In genomic region chrX:110001702-110002299, GRCh38 we compare ENCODE assay signal across 8 cellular contexts. TPM values are rescaled to one million over a fixed set of nuclear protein-coding genes. Genes with fewer than 3 reads are reported as not detected.
A peak's percentile ranks its signal among the peaks of the same experiment; 100 is the strongest.
DNase-seq lines count a peak whose midpoint lies in the region; ATAC-seq and TF ChIP-seq lines count a peak whose summit lies in the region.

No MANE protein-coding gene starts in this region.

- CTCF ChIA-PET in activated naive CD4-positive, alpha-beta T cell treated with anti-CD3 and anti-CD28 coated beads for 36 hours (lab: Charles Lee), result no interaction called here
- CTCF ChIA-PET in activated B cell treated with CpG ODN at 0.5 μM for 24 hours (lab: Charles Lee), result no interaction called here

- POLR2A ChIA-PET in activated B cell treated with CpG ODN at 0.5 μM for 24 hours (lab: Charles Lee), result interaction anchor here (0.6 to 2.5 kb wide), 5 partner anchors 21 to 465 kb away, joined by 3 to 6 read pairs (median 3); partner anchors contain the start of gene NXT2

- H3K27me3 ChIP-seq in iPS-20b (ENCODE audit: insufficient read depth, low read length) (no peaks in the 10 kb centered on the region), tibial artery (no peaks in the 10 kb centered on the region)

- ATAC-seq in activated B cell treated with CpG ODN at 0.5 μM for 24 hours (ENCODE audit: low read depth), result no peak

- DNase-seq in activated naive CD4-positive, alpha-beta T cell treated with anti-CD3 and anti-CD28 coated beads for 36 hours, result no peak
- no peak for DNase-seq in activated naive CD4-positive, alpha-beta T cell treated with anti-CD3 and anti-CD28 coated beads, Interleukin-2, amount 50 U/mL, for 16 hours
- DNase-seq in activated B cell treated with CpG ODN at 0.5 μM for 24 hours, result no peak
- no peak for DNase-seq in tibial artery
- no peak for DNase-seq in iPS-NIHi7 (ENCODE audit: extremely low spot score)
- DNase-seq in epidermal melanocyte (ENCODE audit: insufficient read length, low spot score), result no peak
- DNase-seq in HuH-7.5 (ENCODE audit: low spot score), result no peak

- H3K9me3 Mint-ChIP-seq in activated naive CD4-positive, alpha-beta T cell treated with anti-CD3 and anti-CD28 coated beads for 36 hours, result no peaks in the 10 kb centered on the region
- no peaks in the 10 kb centered on the region for H3K9me3 Mint-ChIP-seq in activated B cell treated with CpG ODN at 0.5 μM for 24 hours

- intact Hi-C loops in activated naive CD4-positive, alpha-beta T cell treated with anti-CD3 and anti-CD28 coated beads for 36 hours (cut with micrococcal nuclease), result loop anchor here (1.0 to 5.0 kb wide), 6 partner anchors 86 to 465 kb away; partner anchors contain the start of genes ACSL4, AMMECR1 and NXT2
- intact Hi-C loops in activated B cell treated with CpG ODN at 0.5 μM for 24 hours (cut with micrococcal nuclease), result loop anchor here (1.0 to 10.0 kb wide), 5 partner anchors 112 to 514 kb away; partner anchors contain the start of gene ACSL4
- intact Hi-C loops in tibial artery (cut with DNase I; ENCODE audit: low total_unique reads), result no loop called here

- H3K4me1 ChIP-seq in iPS-20b (ENCODE audit: insufficient read depth, low read length), result no peaks in the 10 kb centered on the region; the same call in 1 of the 2 replicates
- H3K4me1 ChIP-seq in tibial artery, result peaks cover 0 to 41% (median 7%) of the 10 kb centered on the region in 4 donors

- H3K4me1 Mint-ChIP-seq in activated naive CD4-positive, alpha-beta T cell treated with anti-CD3 and anti-CD28 coated beads for 36 hours (ENCODE audit: low read depth), result peaks cover 29% of the 10 kb centered on the region
- H3K4me1 Mint-ChIP-seq in activated B cell treated with CpG ODN at 0.5 μM for 24 hours, result peaks cover 34% of the 10 kb centered on the region

- H3K9me3 ChIP-seq in iPS-20b (ENCODE audit: insufficient read depth, low read depth, low read length) (no peaks in the 10 kb centered on the region), tibial artery (no peaks in the 10 kb centered on the region)

- H3K36me3 ChIP-seq in iPS-20b (ENCODE audit: insufficient read depth, low read depth, low read length), result no peaks in the 10 kb centered on the region
- H3K36me3 ChIP-seq in tibial artery, result no peaks in the 10 kb centered on the region

- peak overlapping the region; percentile 32; the same call in 1 of the 2 replicates for H3K9ac ChIP-seq in iPS-20b (ENCODE audit: low read depth, low read length)

- H3K36me3 Mint-ChIP-seq in activated naive CD4-positive, alpha-beta T cell treated with anti-CD3 and anti-CD28 coated beads for 36 hours (ENCODE audit: low read depth), result peaks cover 4% of the 10 kb centered on the region
- peaks cover 2% of the 10 kb centered on the region for H3K36me3 Mint-ChIP-seq in activated B cell treated with CpG ODN at 0.5 μM for 24 hours (ENCODE audit: low read depth)

- TF ChIP-seq CTCF in activated B cell treated with CpG ODN at 0.5 μM for 24 hours (IDR thresholded peaks at IDR 0.05) (no peak), tibial artery (IDR thresholded peaks at IDR 0.05) (no peak)

- peak overlapping the region; percentile 83 for H3K4me3 Mint-ChIP-seq in activated naive CD4-positive, alpha-beta T cell treated with anti-CD3 and anti-CD28 coated beads for 36 hours
- peak overlapping the region; percentile 86 for H3K4me3 Mint-ChIP-seq in activated B cell treated with CpG ODN at 0.5 μM for 24 hours

- H3K27ac ChIP-seq in iPS-20b (ENCODE audit: low read length) (no peak overlapping the region), tibial artery (peak overlapping the region; percentile 84 to 86)

- H3K27ac Mint-ChIP-seq in activated naive CD4-positive, alpha-beta T cell treated with anti-CD3 and anti-CD28 coated beads for 36 hours, result peak overlapping the region; percentile 81
- H3K27ac Mint-ChIP-seq in activated B cell treated with CpG ODN at 0.5 μM for 24 hours, result peak overlapping the region; percentile 92

- H3K4me3 ChIP-seq in iPS-20b (ENCODE audit: low read length), result peak overlapping the region; percentile 73; the same call in 1 of the 2 replicates
- peak overlapping the region; percentile 73 to 79 for H3K4me3 ChIP-seq in tibial artery

- no peaks in the 10 kb centered on the region for H3K27me3 Mint-ChIP-seq in activated naive CD4-positive, alpha-beta T cell treated with anti-CD3 and anti-CD28 coated beads for 36 hours (ENCODE audit: low read depth)
- H3K27me3 Mint-ChIP-seq in activated B cell treated with CpG ODN at 0.5 μM for 24 hours, result no peaks in the 10 kb centered on the region

RNA-seq across cellular contexts. Expression of gene TMEM164, which starts 1.1 kb away (rescaled TPM):
- total RNA-seq in activated naive CD4-positive, alpha-beta T cell treated with anti-CD3 and anti-CD28 coated beads for 36 hours, result 10 to 100 TPM; 11.9 to 12.0 TPM
- total RNA-seq in activated B cell treated with CpG ODN at 0.5 μM for 24 hours, result 20.4 and 21.8 TPM in 2 replicates
